Comparison of ENCODE assay signal across 8 cellular contexts in genomic region chr18:14415806-14416205, GRCh38.
DNase-seq lines count a peak whose midpoint lies in the region; FAIRE-seq and TF ChIP-seq lines count a peak whose summit lies in the region.
"Not testable (repeated sequence)": the region's sequence is repeated elsewhere in the genome, so short reads cannot be mapped to it uniquely, and the experiment has no call there.

No MANE protein-coding gene starts in this region.

- H3K79me2 ChIP-seq in OCI-LY1 (ENCODE audit: insufficient read depth, low read length): not testable (repeated sequence)

- H3K36me3 ChIP-seq in OCI-LY1 (ENCODE audit: insufficient read depth, low read length): not testable (repeated sequence)

- H3K27me3 Mint-ChIP-seq in activated naive CD4-positive, alpha-beta T cell treated with anti-CD3 and anti-CD28 coated beads, Interleukin-2, amount 10 ng/mL, durations not matched to agents 7 days and 5 days: peaks cover 10% of the 10 kb centered on the region

- DNase-seq in Ammon's horn (ENCODE audit: low spot score): peak; percentile 4
- not testable (repeated sequence) for DNase-seq in H54 (ENCODE audit: insufficient read length, low spot score)
- peak; percentile 25 to 26 for DNase-seq in activated CD4-positive, alpha-beta T cell treated with anti-CD3 and anti-CD28 coated beads, Interleukin-2, amount 50 U/mL, for 4 hours
- DNase-seq in activated naive CD4-positive, alpha-beta T cell treated with anti-CD3 and anti-CD28 coated beads, Interleukin-2, amount 10 ng/mL, durations not matched to agents 7 days and 5 days: peak; percentile 52
- DNase-seq in fibroblast of mammary gland (ENCODE audit: low read depth): peak; percentile 1
- peak; percentile 33 for DNase-seq in myocyte (ENCODE audit: low read depth)
- peak in 2 of 3 donors; percentile 7 to 21 for DNase-seq in stimulated activated CD4-positive, alpha-beta T cell treated with anti-CD3 and anti-CD28 coated beads, TNF-alpha, amount 100 ng/mL, for 1 hour (ENCODE audit: low read depth in 3 of 3, low spot score in 1 of 3)

- not testable (repeated sequence) for H3K4me1 ChIP-seq in OCI-LY1 (ENCODE audit: insufficient read depth, low read length, severe bottlenecking)

- not testable (repeated sequence) for H3K4me2 ChIP-seq in OCI-LY1 (ENCODE audit: low read length)

- not testable (repeated sequence) for H2AFZ ChIP-seq in OCI-LY1 (ENCODE audit: low read length)

- not testable (repeated sequence) for H3K36me3 Mint-ChIP-seq in activated naive CD4-positive, alpha-beta T cell treated with anti-CD3 and anti-CD28 coated beads, Interleukin-2, amount 10 ng/mL, durations not matched to agents 7 days and 5 days

- CTCF ChIA-PET in activated naive CD4-positive, alpha-beta T cell treated with anti-CD3 and anti-CD28 coated beads, Interleukin-2, amount 10 ng/mL, durations not matched to agents 7 days and 5 days (lab: Charles Lee): not testable (repeated sequence)

- TF ChIP-seq CTCF in OCI-LY1 (IDR thresholded peaks at IDR 0.05; ENCODE audit: low read length): peak; percentile 67
- TF ChIP-seq CTCF in fibroblast of mammary gland (conservative IDR thresholded peaks at IDR 0.05; ENCODE audit: control insufficient read depth, insufficient read depth, low read depth, low read length): peak; percentile 19

- not testable (repeated sequence) for H3K9me2 ChIP-seq in OCI-LY1 (ENCODE audit: low read depth, low read length)

- not testable (repeated sequence) for TF ChIP-seq POLR2A in H54 (IDR thresholded peaks at IDR 0.05; ENCODE audit: low read depth, low read length)

- not testable (repeated sequence) for H3K27ac Mint-ChIP-seq in activated naive CD4-positive, alpha-beta T cell treated with anti-CD3 and anti-CD28 coated beads, Interleukin-2, amount 10 ng/mL, durations not matched to agents 7 days and 5 days

- H4K20me1 ChIP-seq in OCI-LY1 (ENCODE audit: insufficient read depth, low read length): not testable (repeated sequence)

- H3K4me3 ChIP-seq in OCI-LY1 (ENCODE audit: low read depth, low read length, poor library complexity, severe bottlenecking); fibroblast of mammary gland (ENCODE audit: control insufficient read depth, low read depth, low read length): not testable (repeated sequence)

- H3K9me3 ChIP-seq in OCI-LY1 (ENCODE audit: low read length): not testable (repeated sequence)

- H3K4me1 Mint-ChIP-seq in activated naive CD4-positive, alpha-beta T cell treated with anti-CD3 and anti-CD28 coated beads, Interleukin-2, amount 10 ng/mL, durations not matched to agents 7 days and 5 days: not testable (repeated sequence)

- not testable (repeated sequence) for H3K27me3 ChIP-seq in OCI-LY1 (ENCODE audit: insufficient read depth, low read length)

- FAIRE-seq in H54 (lab: Jason Lieb, UNC): peak; percentile 75

- H3K9me3 Mint-ChIP-seq in activated naive CD4-positive, alpha-beta T cell treated with anti-CD3 and anti-CD28 coated beads, Interleukin-2, amount 10 ng/mL, durations not matched to agents 7 days and 5 days: not testable (repeated sequence)

- H3K4me3 Mint-ChIP-seq in activated naive CD4-positive, alpha-beta T cell treated with anti-CD3 and anti-CD28 coated beads, Interleukin-2, amount 10 ng/mL, durations not matched to agents 7 days and 5 days: not testable (repeated sequence)

- not testable (repeated sequence) for H3F3A ChIP-seq in OCI-LY1 (ENCODE audit: insufficient read depth, low read length)

- not testable (repeated sequence) for H3K27ac ChIP-seq in OCI-LY1 (ENCODE audit: low read depth, low read length, poor library complexity, severe bottlenecking)

- not testable (repeated sequence) for H3K9ac ChIP-seq in OCI-LY1 (ENCODE audit: low read length)
